ENCODE assay signal across 3 cellular contexts in genomic region chr5:125541085-125541484, GRCh38.
TF ChIP-seq lines count a peak whose summit lies in the region.

No MANE protein-coding gene starts in this region.

TF ChIP-seq in IMR-90, 13 proteins besides CTCF, POLR2A, EP300 and RAD21:
- no peak for TF ChIP-seq RCOR1 (IDR thresholded peaks at IDR 0.05; ENCODE audit: insufficient replicate concordance, low read length)
TF ChIP-seq in IMR-90: peak in this region for 0.

TF ChIP-seq in H1, 55 proteins besides CTCF, POLR2A, EP300 and RAD21:
- no peak for TF ChIP-seq GABPA (IDR thresholded peaks at IDR 0.05; ENCODE audit: borderline replicate concordance, insufficient read depth, low read length)
TF ChIP-seq in H1: peak in this region for 0.

TF ChIP-seq in HepG2, 621 proteins besides CTCF, POLR2A, EP300 and RAD21:
- TF ChIP-seq GATA4 (IDR thresholded peaks at IDR 0.05; ENCODE audit: borderline replicate concordance, low read depth) = no peak
